Comparison of ENCODE assay signal across 20 cellular contexts in the genomic region with DNA sequence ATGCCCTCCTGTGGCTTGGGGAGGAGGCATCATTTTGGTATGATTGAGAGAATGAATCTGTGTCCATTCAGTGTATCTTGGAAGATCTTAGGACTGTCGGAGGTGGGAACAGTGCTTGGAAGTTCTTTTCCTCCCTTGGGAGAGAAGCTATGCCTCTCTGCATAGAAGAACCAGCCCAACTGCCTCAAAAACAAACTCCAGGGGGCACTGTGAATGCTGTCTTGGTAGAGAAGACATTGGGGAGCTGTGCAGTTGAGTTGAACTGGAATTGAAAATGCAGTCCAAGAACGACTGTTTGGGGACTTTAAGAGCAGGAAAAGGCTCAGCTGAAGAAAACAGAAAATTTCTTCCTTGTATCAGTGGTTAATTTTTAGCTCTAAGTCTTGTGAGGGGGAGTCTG. TPM values are rescaled to one million over a fixed set of nuclear protein-coding genes. Genes with fewer than 3 reads are reported as not detected.
A peak's percentile ranks its signal among the peaks of the same experiment; 100 is the strongest.
DNase-seq lines count a peak whose midpoint lies in the region; ATAC-seq, FAIRE-seq and TF ChIP-seq lines count a peak whose summit lies in the region.
"Had no signal": no experiment of that assay in that cellular context is flagged by ENCODE, and none has a peak within 500 bp of the region (broad histone marks: within the 10 kb centered on the region; RNA-seq: fewer than 3 reads in every experiment).

No MANE protein-coding gene starts in this region.

- TF ChIP-seq RAD21 in K562 (CRISPR knock-in tag; conservative IDR thresholded peaks at IDR 0.05 in 1 of 2, IDR thresholded peaks at IDR 0.05 in 1 of 2): no peak

- peaks cover 9 to 13% of the 10 kb centered on the region in 2 donors for H3K9me3 Mint-ChIP-seq in stimulated activated naive B cell treated with anti-CD40 and anti-IgM and Interleukin-4, amounts not matched to agents 10 μg/mL and 1 μg/mL and 100 μg/mL, for 72 hours

- no peak overlapping the region for H3K4me3 ChIP-seq in BJ (ENCODE audit: low read depth, low read length)
- H3K4me3 ChIP-seq in HFF-Myc (replicated peaks; ENCODE audit: low read depth, low read length): no peak overlapping the region
- H3K4me3 ChIP-seq in K562: no peak overlapping the region
- H3K4me3 ChIP-seq: ovary, skin epidermis, testis had no signal

- H3K4me1 ChIP-seq in K562 (replicated peaks in 1 of 2; ENCODE audit: control insufficient read depth in 2 of 2, insufficient read depth in 2 of 2, low read length in 2 of 2): peaks cover 0 to 2% of the 10 kb centered on the region in 2 experiments; a peak in 2 of 5 replicates
- H3K4me1 ChIP-seq in foreskin keratinocyte: no peaks in the 10 kb centered on the region
- H3K4me1 ChIP-seq: testis had no signal

- H3K79me2 ChIP-seq in K562 (ENCODE audit: control insufficient read depth, insufficient read depth, low read length): no peaks in the 10 kb centered on the region

- H3K27me3 ChIP-seq in BJ (ENCODE audit: control insufficient read depth, insufficient read depth, low read length) (peaks cover 7% of the 10 kb centered on the region), K562 (ENCODE audit: control insufficient read depth in 2 of 2, insufficient read depth in 2 of 2, low read length in 2 of 2) (peaks cover 5 to 24% of the 10 kb centered on the region in 2 experiments; a peak in 4 of 5 replicates), foreskin keratinocyte (peaks cover 25% of the 10 kb centered on the region)
- H3K27me3 ChIP-seq: ovary, testis had no signal

- H3K36me3 ChIP-seq in BJ (ENCODE audit: control insufficient read depth, insufficient read depth, low read length) (no peaks in the 10 kb centered on the region), K562 (ENCODE audit: control insufficient read depth, insufficient read depth, low read length) (no peaks in the 10 kb centered on the region)
- H3K36me3 ChIP-seq: ovary had no signal

- POLR2A ChIA-PET in BJ (lab: Charles Lee) (no interaction called here), K562 (lab: Yijun Ruan, JAX) (interaction anchor here (0.5 kb wide), 1 partner anchor 12 kb away, joined by 3 read pairs; no protein-coding TSS in a partner anchor)

- no peaks in the 10 kb centered on the region for H3K9me1 ChIP-seq in K562 (ENCODE audit: control insufficient read depth, insufficient read depth, low read length)

- H3K4me1 Mint-ChIP-seq in stimulated activated naive B cell treated with anti-CD40 and anti-IgM and Interleukin-4, amounts not matched to agents 10 μg/mL and 1 μg/mL and 100 μg/mL, for 72 hours: peaks cover 0 to 6% of the 10 kb centered on the region in 2 donors

- peaks cover 43 to 51% of the 10 kb centered on the region in 2 donors for H3K27me3 Mint-ChIP-seq in stimulated activated naive B cell treated with anti-CD40 and anti-IgM and Interleukin-4, amounts not matched to agents 10 μg/mL and 1 μg/mL and 100 μg/mL, for 72 hours

- no peak for TF ChIP-seq POLR2A in K562 (conservative IDR thresholded peaks at IDR 0.05)

- H2AFZ ChIP-seq in K562 (ENCODE audit: low read depth, low read length): no peak overlapping the region

- in situ Hi-C loops in K562 (cut with MboI): no loop called here

- DNase-seq in BJ (ENCODE audit: low read depth) (no peak), HFF-Myc (ENCODE audit: extremely low read depth, low read depth) (no peak), K562 (ENCODE audit: extremely low read depth in 1 of 4, low spot score in 3 of 4) (no peak), foreskin keratinocyte (no peak), UCSD-AML1 (lab: John Stamatoyannopoulos, UW; ENCODE audit: unreplicated experiment) (no peak)
- no peak for DNase-seq in stimulated activated naive B cell treated with anti-CD40 and anti-IgM and Interleukin-4, amounts not matched to agents 10 μg/mL and 1 μg/mL and 100 μg/mL, for 72 hours
- DNase-seq: activated CD4-positive, alpha-beta T cell treated with anti-CD3 and anti-CD28 coated beads for 4 hours; activated naive CD4-positive, alpha-beta T cell treated with Interleukin-2 at 50 U/mL for 16 hours; activated T-cell treated with anti-CD3 and anti-CD28 coated beads for 4 hours; AML-193; aorta; left ventricle myocardium superior; NCI-H1417 treated with DMSO at 0.1 percent for 48 hours; ovary; stimulated activated CD4-positive, alpha-beta T cell treated with anti-CD3 and anti-CD28 coated beads, Interleukin-4, amount 100 ng/mL, for 4 hours; testis had no signal

- no peaks in the 10 kb centered on the region for H3K9me3 ChIP-seq in K562 (replicated peaks; ENCODE audit: control insufficient read depth, insufficient read depth, low read depth, low read length)
- H3K9me3 ChIP-seq: ovary, testis had no signal

- WGBS in K562 (ENCODE audit: insufficient coverage, low coverage, missing lambda C conversion rate): 0% methylated on average over 2 of the region's 2 CpGs

- H3K9ac ChIP-seq in K562 (ENCODE audit: insufficient read depth in 1 of 2, low read depth in 2 of 2, low read length in 2 of 2): no peak overlapping the region

- no peak for TF ChIP-seq EP300 in K562 (IDR thresholded peaks at IDR 0.05; ENCODE audit: low read length)

- peak; percentile 18; the same call in 1 of the 2 replicates for TF ChIP-seq CTCF in BJ (IDR thresholded peaks at IDR 0.05; ENCODE audit: insufficient read depth, low read depth, low read length)
- peak; percentile 38 for TF ChIP-seq CTCF in HFF-Myc (IDR thresholded peaks at IDR 0.05; ENCODE audit: low read depth, low read length, missing control alignments)
- TF ChIP-seq CTCF in K562 (IDR thresholded peaks at IDR 0.05 in 2 of 3, conservative IDR thresholded peaks at IDR 0.05 in 1 of 3; ENCODE audit: insufficient read depth in 2 of 3, low read depth in 1 of 3, low read length in 3 of 3): peak; percentile 17 to 36 (median 19); a peak in 2 of 6 replicates
- TF ChIP-seq CTCF in foreskin keratinocyte (conservative IDR thresholded peaks at IDR 0.05): peak; percentile 22

- no peak overlapping the region for H3K27ac Mint-ChIP-seq in stimulated activated naive B cell treated with anti-CD40 and anti-IgM and Interleukin-4, amounts not matched to agents 10 μg/mL and 1 μg/mL and 100 μg/mL, for 72 hours
- H3K27ac Mint-ChIP-seq: dendritic cell treated with granulocyte-macrophage colony-stimulating factor and Interleukin-4, amounts not matched to agents 40 ng/mL and 50 ng/mL, for 4 days had no signal

- no peaks in the 10 kb centered on the region for H4K20me1 ChIP-seq in K562 (replicated peaks; ENCODE audit: control insufficient read depth, insufficient read depth, low read length)

- no peak overlapping the region for H3K27ac ChIP-seq in K562 (ENCODE audit: extremely low read depth, low read depth, low read length)
- no peak overlapping the region for H3K27ac ChIP-seq in foreskin keratinocyte
- H3K27ac ChIP-seq: ovary, skin epidermis, testis had no signal

- peak; percentile 11 for FAIRE-seq in K562 (lab: Jason Lieb, UNC)

- H3K4me2 ChIP-seq in K562 (ENCODE audit: insufficient read depth, low read length): no peak overlapping the region

- no TSS peak for BruUV-seq in K562 (replicated peaks; lab: Mats Ljungman, UMichigan)

- H3K4me3 Mint-ChIP-seq in stimulated activated naive B cell treated with anti-CD40 and anti-IgM and Interleukin-4, amounts not matched to agents 10 μg/mL and 1 μg/mL and 100 μg/mL, for 72 hours: no peak overlapping the region
- H3K4me3 Mint-ChIP-seq: dendritic cell treated with granulocyte-macrophage colony-stimulating factor and Interleukin-4, amounts not matched to agents 40 ng/mL and 50 ng/mL, for 4 days had no signal

- intact Hi-C loops in K562 (cut with micrococcal nuclease): loop anchor here (10.0 kb wide), 1 partner anchor 475 kb away; a partner anchor contains a TSS

- peaks cover 0 to 4% of the 10 kb centered on the region in 2 donors for H3K36me3 Mint-ChIP-seq in stimulated activated naive B cell treated with anti-CD40 and anti-IgM and Interleukin-4, amounts not matched to agents 10 μg/mL and 1 μg/mL and 100 μg/mL, for 72 hours

- CTCF ChIA-PET in BJ (lab: Yijun Ruan, JAX) (interaction anchor here (1.1 kb wide), 3 partner anchors 9 to 360 kb away, joined by 3 to 5 read pairs (median 4); no protein-coding TSS in a partner anchor), K562 (lab: Yijun Ruan, JAX; ENCODE audit: low intra/inter-chr PET ratio) (no interaction called here)

- ATAC-seq in K562 (no peak), foreskin keratinocyte (no peak), GM21723 (IDR thresholded peaks at IDR 0.05; ENCODE audit: unreplicated experiment) (no peak), HG02588 (IDR thresholded peaks at IDR 0.05; ENCODE audit: unreplicated experiment) (no peak)
- no peak for ATAC-seq in stimulated activated naive B cell treated with anti-CD40 and anti-IgM and Interleukin-4, amounts not matched to agents 10 μg/mL and 1 μg/mL and 100 μg/mL, for 72 hours (replicated peaks)
- ATAC-seq: left ventricle myocardium superior had no signal

RNA-seq across cellular contexts. Expression of a gene that starts 4.9 kb away (rescaled TPM):
- polyA plus RNA-seq in BJ (2011; rRNA removed): not detected in 2 replicates
- not detected in 2 replicates for polyA minus RNA-seq in BJ (2011; rRNA and poly(A)+ RNA removed)
- not detected in 2 replicates for total RNA-seq in K562 (2011; cell fraction: chromatin; rRNA removed; ENCODE audit: low replicate concordance)
- not detected in 2 replicates for total RNA-seq in K562 (2011; cell fraction: nucleolus; rRNA removed)
- not detected in 2 replicates for total RNA-seq in K562 (2011; cell fraction: nucleoplasm; rRNA removed)
- total RNA-seq in K562 (2014; rRNA removed): not detected in 2 replicates
- total RNA-seq in K562 (2014; rRNA removed; fragmentation: Illumina TruSeq; extraction: Trizol): not detected in 2 replicates
- total RNA-seq in K562 (2015; rRNA removed; fragmentation: Illumina TruSeq; extraction: Trizol): not detected in 2 replicates
- total RNA-seq in K562 (2021): not detected in 2 replicates
- polyA plus RNA-seq in K562 (2011; rRNA removed): not detected in 2 replicates
- polyA plus RNA-seq in K562 (2011; cell fraction: cytosol; rRNA removed): not detected in 2 replicates
- polyA plus RNA-seq in K562 (2011; cell fraction: nucleus; rRNA removed): not detected in 2 replicates
- 0.07 TPM in 1 of 2 replicates, not detected in the other for polyA plus RNA-seq in K562 (2012)
- polyA plus RNA-seq in K562 (2014; fragmentation: Illumina TruSeq; extraction: Trizol): not detected in 2 replicates
- not detected for polyA plus RNA-seq in K562 (2014; fragmentation: Nextera tagmentation; extraction: Ambion mirVana)
- not detected in 2 replicates for polyA plus RNA-seq in K562 (2014; rRNA removed)
- not detected in 2 replicates for polyA minus RNA-seq in K562 (2011; rRNA and poly(A)+ RNA removed)
- polyA minus RNA-seq in K562 (2011; cell fraction: cytosol; rRNA and poly(A)+ RNA removed): not detected in 2 replicates
- polyA minus RNA-seq in K562 (2011; cell fraction: nucleus; rRNA and poly(A)+ RNA removed): not detected in 2 replicates
- total RNA-seq in foreskin keratinocyte: not detected in 2 replicates
- not detected in 2 replicates for polyA plus RNA-seq in foreskin keratinocyte
- total RNA-seq: aorta, left ventricle myocardium superior, ovary had no signal
- polyA plus RNA-seq: aorta, ovary had no signal

RNA-seq across cellular contexts. Expression of a gene that starts 41.9 kb away (rescaled TPM):
- polyA plus RNA-seq in BJ (2011; rRNA removed): 0.18 and 0.31 TPM in 2 replicates
- polyA minus RNA-seq in BJ (2011; rRNA and poly(A)+ RNA removed): 0.26 and 0.71 TPM in 2 replicates
- total RNA-seq in K562 (2011; cell fraction: chromatin; rRNA removed; ENCODE audit: low replicate concordance): 0.51 and 1.3 TPM in 2 replicates
- 2.8 and 2.9 TPM in 2 replicates for total RNA-seq in K562 (2011; cell fraction: nucleolus; rRNA removed)
- 0.69 and 1.0 TPM in 2 replicates for total RNA-seq in K562 (2011; cell fraction: nucleoplasm; rRNA removed)
- 0.64 and 0.94 TPM in 2 replicates for total RNA-seq in K562 (2014; rRNA removed)
- total RNA-seq in K562 (2014; rRNA removed; fragmentation: Illumina TruSeq; extraction: Trizol): 0.13 and 0.18 TPM in 2 replicates
- total RNA-seq in K562 (2015; rRNA removed; fragmentation: Illumina TruSeq; extraction: Trizol): 0.29 and 0.30 TPM in 2 replicates
- total RNA-seq in K562 (2021): 1.2 and 1.4 TPM in 2 replicates
- polyA plus RNA-seq in K562 (2011; rRNA removed): 0.11 and 0.18 TPM in 2 replicates
- 0.16 and 0.34 TPM in 2 replicates for polyA plus RNA-seq in K562 (2011; cell fraction: cytosol; rRNA removed)
- polyA plus RNA-seq in K562 (2011; cell fraction: nucleus; rRNA removed): 0.42 and 0.57 TPM in 2 replicates
- polyA plus RNA-seq in K562 (2012): 0.57 and 0.58 TPM in 2 replicates
- polyA plus RNA-seq in K562 (2014; fragmentation: Illumina TruSeq; extraction: Trizol): 0.13 and 0.24 TPM in 2 replicates
- under 1 TPM in 1 of 2 experiments, not detected in 1; 0.03 TPM for polyA plus RNA-seq in K562 (2014; fragmentation: Nextera tagmentation; extraction: Ambion mirVana)
- 0.13 and 0.43 TPM in 2 replicates for polyA plus RNA-seq in K562 (2014; rRNA removed)
- polyA minus RNA-seq in K562 (2011; rRNA and poly(A)+ RNA removed): 0.21 and 0.25 TPM in 2 replicates
- 0.48 and 0.64 TPM in 2 replicates for polyA minus RNA-seq in K562 (2011; cell fraction: cytosol; rRNA and poly(A)+ RNA removed)
- polyA minus RNA-seq in K562 (2011; cell fraction: nucleus; rRNA and poly(A)+ RNA removed): 1.2 and 2.0 TPM in 2 replicates
- total RNA-seq in foreskin keratinocyte: 7.0 and 8.6 TPM in 2 replicates
- 4.1 and 4.8 TPM in 2 replicates for polyA plus RNA-seq in foreskin keratinocyte
